8 cellular contexts compared by ENCODE assay signal in the genomic region with DNA sequence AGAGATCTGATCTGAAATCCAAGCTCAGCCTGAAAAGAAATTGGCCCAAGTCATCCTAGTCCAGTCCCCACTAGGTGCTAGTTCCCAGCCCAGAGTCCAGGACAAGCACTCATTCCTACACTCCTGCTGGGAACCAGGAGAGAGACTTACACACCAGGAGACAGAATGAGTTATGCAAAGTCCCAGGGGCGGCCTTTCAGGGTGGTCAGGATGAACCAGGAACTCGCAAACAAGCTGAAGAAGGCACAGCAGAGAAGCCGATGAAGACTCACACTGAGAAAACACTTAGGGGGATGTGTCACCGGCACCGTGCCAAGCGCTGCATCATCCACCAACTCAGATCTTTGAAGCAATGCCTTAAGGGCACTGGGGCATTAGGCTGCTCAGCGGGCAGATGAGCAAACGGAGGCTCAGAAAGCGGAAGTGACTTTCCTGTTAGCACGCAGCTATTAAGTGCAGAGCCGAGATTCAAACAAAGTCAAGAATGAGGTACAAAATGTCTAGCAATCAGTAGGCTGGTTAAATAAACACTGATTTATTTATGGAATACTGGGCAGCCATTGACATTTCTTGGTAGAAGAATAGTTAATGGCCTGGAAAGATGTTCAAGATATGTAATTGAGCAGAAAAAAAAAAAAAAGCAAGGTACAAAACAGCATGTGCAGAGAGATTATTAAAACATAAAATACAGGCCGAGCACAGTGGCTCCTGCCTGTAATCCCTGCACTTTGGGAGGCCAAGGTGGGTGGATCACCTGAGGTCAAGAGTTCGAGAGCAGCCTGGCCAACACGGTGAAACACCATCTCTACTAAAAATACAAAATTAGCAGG.
DNase-seq lines count a peak whose midpoint lies in the region; ATAC-seq and FAIRE-seq lines count a peak whose summit lies in the region.

No MANE protein-coding gene starts in this region.

- peak; percentile 88 for DNase-seq in AG20443 (ENCODE audit: low spot score)
- peak; percentile 67 for DNase-seq in GM19239 (ENCODE audit: insufficient read length, low spot score)
- peak; percentile 89 for DNase-seq in SK-MEL-5 (ENCODE audit: low read depth, low spot score)
- peak; percentile 60 for DNase-seq in activated naive CD8-positive, alpha-beta T cell treated with anti-CD3 and anti-CD28 coated beads, Interleukin-2, amount 50 U/mL, for 16 hours (ENCODE audit: low read depth, low spot score)
- DNase-seq in islet precursor cell, result peak; percentile 91
- DNase-seq in stimulated activated CD4-positive, alpha-beta T cell treated with anti-CD3 and anti-CD28 coated beads, Interleukin-2, amount 100 ng/mL, for 4 hours (ENCODE audit: low read depth), result peak; percentile 77
- DNase-seq in inferior parietal cortex (ENCODE audit: extremely low spot score), result no peak

- no peak for FAIRE-seq in GM19239 (lab: Jason Lieb, UNC)

- in situ Hi-C loops in SK-MEL-5 (cut with HindIII; ENCODE audit: low pct_unique_long_range_greater_than_20kb, low sequenced_read_pairs), result no loop called here

- ATAC-seq in HG03571 (IDR thresholded peaks at IDR 0.05; ENCODE audit: unreplicated experiment), result peak; percentile 77
